ENCODE assay signal across 20 cellular contexts in genomic region chr3:114078126-114078525, GRCh38. TPM values are rescaled to one million over a fixed set of nuclear protein-coding genes. Genes with fewer than 3 reads are reported as not detected.
DNase-seq lines count a peak whose midpoint lies in the region; ATAC-seq and TF ChIP-seq lines count a peak whose summit lies in the region.
"Had no signal": no experiment of that assay in that cellular context is flagged by ENCODE, and none has a peak within 500 bp of the region (broad histone marks: within the 10 kb centered on the region; RNA-seq: fewer than 3 reads in every experiment).

No MANE protein-coding gene starts in this region.

- H3K4me3 ChIP-seq in AG04450 (ENCODE audit: low read depth, low read length) (no peak overlapping the region), choroid plexus epithelial cell (ENCODE audit: low read depth, low read length) (no peak overlapping the region), fibroblast of the aortic adventitia (ENCODE audit: low read depth, low read length) (no peak overlapping the region)
- H3K4me3 ChIP-seq: SJSA1 had no signal

- TF ChIP-seq CTCF in AG04450 (IDR thresholded peaks at IDR 0.05; ENCODE audit: low read depth, low read length), result no peak
- no peak for TF ChIP-seq CTCF in choroid plexus epithelial cell (conservative IDR thresholded peaks at IDR 0.05; ENCODE audit: low read depth, low read length)
- TF ChIP-seq CTCF in fibroblast of the aortic adventitia (IDR thresholded peaks at IDR 0.05; ENCODE audit: insufficient read depth, low read length), result no peak

- H3K27ac ChIP-seq in AG04450 (ENCODE audit: low read depth, low read length), result no peak overlapping the region
- H3K27ac ChIP-seq: SJSA1 had no signal

- POLR2A ChIA-PET in AG04450 (lab: Yijun Ruan, JAX), result no interaction called here

- no peaks in the 10 kb centered on the region for H3K9me3 ChIP-seq in AG04450 (ENCODE audit: control insufficient read depth, insufficient read depth, low read length)
- H3K9me3 ChIP-seq: SJSA1 had no signal

- H3K27me3 ChIP-seq in AG04450 (ENCODE audit: control insufficient read depth, insufficient read depth, low read length), result no peaks in the 10 kb centered on the region
- H3K27me3 ChIP-seq: SJSA1 had no signal

- CTCF ChIA-PET in AG04450 (lab: Charles Lee), result no interaction called here

- no peak for ATAC-seq in HG03354 (IDR thresholded peaks at IDR 0.05; ENCODE audit: poor library complexity, severe bottlenecking, unreplicated experiment)
- ATAC-seq in GM19035 (IDR thresholded peaks at IDR 0.05; ENCODE audit: unreplicated experiment), result no peak
- ATAC-seq: CD8-positive, alpha-beta T cell; Right ventricle myocardium inferior had no signal

- DNase-seq in AG04450 (ENCODE audit: low read depth, low spot score), result peak; percentile 4
- peak; percentile 40 for DNase-seq in EH (ENCODE audit: low read depth)
- DNase-seq in choroid plexus epithelial cell (ENCODE audit: low read depth), result peak; percentile 9
- peak; percentile 64 for DNase-seq in fibroblast of the aortic adventitia (ENCODE audit: low read depth)
- no peak for DNase-seq in mesenteric fat pad (ENCODE audit: low spot score)
- DNase-seq: C1 segment of cervical spinal cord; CD8-positive, alpha-beta T cell; GDM1; Kasumi-1; NCI-H1417; NCI-H1694 treated with DMSO at 0.1 percent for 48 hours; NCI-H2081 treated with DMSO at 0.1 percent for 48 hours; NCI-H2171 treated with DMSO at 0.1 percent for 48 hours; NCI-H524 treated with DMSO at 0.1 percent for 48 hours; OCI-M1; SW 1271 had no signal

RNA-seq across cellular contexts. Expression of gene QTRT2, which starts 21.6 kb away (rescaled TPM):
- polyA plus RNA-seq in AG04450 (2011; rRNA removed), result 7.9 and 10.8 TPM in 2 replicates
- polyA minus RNA-seq in AG04450 (2011; rRNA and poly(A)+ RNA removed), result 11.9 and 13.3 TPM in 2 replicates
- 23.7 and 33.9 TPM in 2 replicates for total RNA-seq in fibroblast of the aortic adventitia (ENCODE audit: low replicate concordance)
- 21.4 TPM for total RNA-seq in mesenteric fat pad

RNA-seq across cellular contexts. Expression of gene CCDC191, which starts 21.8 kb away (rescaled TPM):
- 1.7 and 2.3 TPM in 2 replicates for polyA plus RNA-seq in AG04450 (2011; rRNA removed)
- 0.55 and 1.00 TPM in 2 replicates for polyA minus RNA-seq in AG04450 (2011; rRNA and poly(A)+ RNA removed)
- total RNA-seq in fibroblast of the aortic adventitia (ENCODE audit: low replicate concordance) (4.2 and 7.4 TPM in 2 replicates), mesenteric fat pad (1.3 TPM)
